Comparison of ENCODE assay signal across 2 cellular contexts in genomic region chr16:1773703-1774455, GRCh38.
TF ChIP-seq lines count a peak whose summit lies in the region.

No MANE protein-coding gene starts in this region.

TF ChIP-seq in SK-N-SH treated with all-trans-retinoic acid at 6 μM for 48 hours, 23 proteins besides CTCF, POLR2A, EP300 and RAD21:
- TF ChIP-seq ZNF70 (CRISPR knock-in tag; IDR thresholded peaks at IDR 0.05), result peak; percentile 66; the same call in 1 of the 2 replicates
- TF ChIP-seq TOX (CRISPR knock-in tag; IDR thresholded peaks at IDR 0.05; ENCODE audit: borderline replicate concordance), result no peak
- TF ChIP-seq CSDC2 (CRISPR knock-in tag; IDR thresholded peaks at IDR 0.05), result no peak

TF ChIP-seq in H1, 55 proteins besides CTCF, POLR2A, EP300 and RAD21:
- no peak for TF ChIP-seq BRCA1 (IDR thresholded peaks at IDR 0.05; ENCODE audit: low read depth, low read length)
- no peak for TF ChIP-seq SP4 (IDR thresholded peaks at IDR 0.05; ENCODE audit: low read length)
- TF ChIP-seq ASH2L (IDR thresholded peaks at IDR 0.05; ENCODE audit: low read length), result no peak
- no peak for TF ChIP-seq RBBP5 (IDR thresholded peaks at IDR 0.05; ENCODE audit: borderline replicate concordance, low read depth, low read length)
- TF ChIP-seq POLR2AphosphoS5 (IDR thresholded peaks at IDR 0.05; ENCODE audit: low read depth, low read length), result no peak
- TF ChIP-seq SUZ12 (IDR thresholded peaks at IDR 0.05; ENCODE audit: low read length), result no peak
- TF ChIP-seq POU5F1 (IDR thresholded peaks at IDR 0.05; ENCODE audit: low read depth, low read length), result no peak
- TF ChIP-seq EZH2 (IDR thresholded peaks at IDR 0.05; ENCODE audit: low read depth, low read length, severe bottlenecking), result no peak
- no peak; the same call in 1 of the 2 replicates for TF ChIP-seq E2F6 (IDR thresholded peaks at IDR 0.05)
- TF ChIP-seq TEAD4 (IDR thresholded peaks at IDR 0.05; ENCODE audit: low read depth, low read length), result no peak
- no peak for TF ChIP-seq NANOG (IDR thresholded peaks at IDR 0.05; ENCODE audit: insufficient read depth, low read depth, low read length, poor library complexity, severe bottlenecking)
- no peak for TF ChIP-seq FOSL1 (IDR thresholded peaks at IDR 0.05; ENCODE audit: insufficient read depth, low read depth, low read length)
- TF ChIP-seq BACH1 (IDR thresholded peaks at IDR 0.05; ENCODE audit: low read length), result no peak
- TF ChIP-seq NRF1 (IDR thresholded peaks at IDR 0.05; ENCODE audit: low read depth, low read length), result no peak
- TF ChIP-seq BCL11A (IDR thresholded peaks at IDR 0.05; ENCODE audit: low read depth in 2 of 2, low read length in 2 of 2), result no peak
